ENCODE assay signal across 8 cellular contexts in genomic region chr13:97810152-97810551, GRCh38.
A peak's percentile ranks its signal among the peaks of the same experiment; 100 is the strongest.
DNase-seq lines count a peak whose midpoint lies in the region; ATAC-seq, FAIRE-seq and TF ChIP-seq lines count a peak whose summit lies in the region.

No MANE protein-coding gene starts in this region.

- no peaks in the 10 kb centered on the region for H3K36me3 ChIP-seq in small intestine (ENCODE audit: control insufficient read depth in 2 of 2, insufficient read depth in 2 of 2, low read length in 2 of 2)

- H3K27me3 Mint-ChIP-seq in HFFc6 (ENCODE audit: insufficient read depth): peaks cover 7% of the 10 kb centered on the region

- no peak overlapping the region for H3K4me3 ChIP-seq in AG10803 (ENCODE audit: low read length)
- no peak overlapping the region for H3K4me3 ChIP-seq in small intestine (ENCODE audit: low read depth in 1 of 2, low read length in 2 of 2)

- no peak for FAIRE-seq in small intestine (lab: Jason Lieb, UNC)

- no peaks in the 10 kb centered on the region for H3K9me3 ChIP-seq in small intestine (ENCODE audit: control insufficient read depth, low read depth)

- no peak overlapping the region for H3K27ac ChIP-seq in small intestine (ENCODE audit: low read depth in 1 of 2, low read length in 1 of 2)

- H3K4me1 ChIP-seq in small intestine (ENCODE audit: control insufficient read depth in 2 of 2, insufficient read depth in 1 of 2, low read depth in 1 of 2, low read length in 1 of 2): no peaks in the 10 kb centered on the region

- H3K4me1 Mint-ChIP-seq in HFFc6 (ENCODE audit: low read depth): peaks cover 6% of the 10 kb centered on the region; the same call in 1 of the 2 replicates

- H3K36me3 Mint-ChIP-seq in HFFc6 (ENCODE audit: low read depth): no peaks in the 10 kb centered on the region

- H3K27me3 ChIP-seq in small intestine (ENCODE audit: control insufficient read depth in 2 of 2, insufficient read depth in 2 of 2, low read length in 2 of 2): no peaks in the 10 kb centered on the region

- DNase-seq in AG10803 (ENCODE audit: low read depth) (peak; percentile 3), HFFc6 (peak; percentile 13), SW480 (ENCODE audit: low spot score) (peak; percentile 21), kidney glomerular epithelial cell (lab: John Stamatoyannopoulos, UW) (peak; percentile 5), NCI-H1436 (lab: John Stamatoyannopoulos, UW) (no peak), small intestine (no peak)

- WGBS in small intestine, 3 donors: 12 to 21% (median 15%) methylated on average over 3 of the region's 3 CpGs

- H3K27ac Mint-ChIP-seq in HFFc6: no peak overlapping the region

- H3K9me3 Mint-ChIP-seq in HFFc6: no peaks in the 10 kb centered on the region

- ATAC-seq in HG03520 (IDR thresholded peaks at IDR 0.05; ENCODE audit: unreplicated experiment): no peak
- ATAC-seq in HG03378 (IDR thresholded peaks at IDR 0.05; ENCODE audit: unreplicated experiment): no peak

- no peak overlapping the region for H3K4me3 Mint-ChIP-seq in HFFc6

- peak; percentile 56 for TF ChIP-seq CTCF in AG10803 (conservative IDR thresholded peaks at IDR 0.05; ENCODE audit: low read length)
- TF ChIP-seq CTCF in HFFc6 (IDR thresholded peaks at IDR 0.05): peak; percentile 78

Comparison
In these comparisons a context has a peak if more than half of its experiments do, and no peak if none do; other contexts are left out.
1. DNase-seq: peak in AG10803 (single experiment), HFFc6 (single experiment), SW480 (single experiment) and kidney glomerular epithelial cell (single experiment); none in NCI-H1436 (single experiment) and small intestine (single experiment).